21 cellular contexts compared by ENCODE assay signal in the genomic region with DNA sequence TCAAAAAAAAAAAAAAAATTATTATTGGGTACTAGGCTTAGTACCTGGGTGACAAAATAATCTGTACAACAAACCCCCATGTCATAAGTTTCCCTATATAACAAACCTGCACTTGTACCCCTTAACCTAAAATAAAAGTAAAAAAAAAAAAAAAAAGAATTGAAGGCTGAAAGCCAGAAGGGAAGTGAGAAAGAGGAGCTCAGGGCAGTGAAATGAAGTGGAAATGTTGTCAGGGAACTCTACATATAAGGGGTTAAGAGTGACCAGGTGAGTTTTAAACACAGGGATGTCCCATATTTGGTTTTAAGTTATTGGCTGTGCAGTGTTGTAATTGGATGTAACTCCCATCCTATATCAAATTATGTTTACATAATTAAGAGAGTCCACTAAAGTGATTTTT.
"Had no signal": no experiment of that assay in that cellular context is flagged by ENCODE, and none has a peak within 500 bp of the region (broad histone marks: within the 10 kb centered on the region; RNA-seq: fewer than 3 reads in every experiment).

No MANE protein-coding gene starts in this region.

- DNase-seq: activated CD4-positive, alpha-beta T cell treated with anti-CD3 and anti-CD28 coated beads, Interleukin-2, amount 50 U/mL, for 1 hour; activated CD8-positive, alpha-beta memory T cell treated with anti-CD3 and anti-CD28 coated beads for 24 hours; activated naive CD4-positive, alpha-beta T cell; activated naive CD8-positive, alpha-beta T cell treated with anti-CD3 and anti-CD28 coated beads, Interleukin-2, amount 10 ng/mL, durations not matched to agents 7 days and 5 days; anterior cingulate cortex; cerebellar nuclear complex; effector CD8-positive, alpha-beta T cell; esophagus squamous epithelium; kidney; left ventricle myocardium inferior; naive thymus-derived CD8-positive, alpha-beta T cell; posterior cingulate gyrus; retina; stimulated activated CD4-positive, alpha-beta T cell treated with anti-CD3 and anti-CD28 coated beads, Interleukin-15, amount 100 ng/mL, for 24 hours; stimulated activated CD4-positive, alpha-beta T cell treated with anti-CD3 and anti-CD28 coated beads, Interleukin-4, amount 100 ng/mL, for 1 hour; stimulated activated naive CD4-positive, alpha-beta T cell treated with Interleukin-2 at 50 U/mL for 16 hours; substantia nigra had no signal

- ATAC-seq: naive thymus-derived CD8-positive, alpha-beta T cell had no signal

- H3K27ac ChIP-seq: esophagus squamous epithelium, left ventricle myocardium inferior, tibial nerve, vagina had no signal

- H2AFZ ChIP-seq: hepatocyte had no signal

- H3K79me2 ChIP-seq: hepatocyte had no signal

- H3K36me3 ChIP-seq: breast epithelium, esophagus squamous epithelium, left ventricle myocardium inferior, tibial nerve, vagina had no signal

- H3K4me3 ChIP-seq: breast epithelium, esophagus squamous epithelium, hepatocyte, left ventricle myocardium inferior, tibial nerve, vagina had no signal

- H3K27me3 ChIP-seq: breast epithelium, hepatocyte, tibial nerve, vagina had no signal
